ENCODE assay signal across 8 cellular contexts in the genomic region with DNA sequence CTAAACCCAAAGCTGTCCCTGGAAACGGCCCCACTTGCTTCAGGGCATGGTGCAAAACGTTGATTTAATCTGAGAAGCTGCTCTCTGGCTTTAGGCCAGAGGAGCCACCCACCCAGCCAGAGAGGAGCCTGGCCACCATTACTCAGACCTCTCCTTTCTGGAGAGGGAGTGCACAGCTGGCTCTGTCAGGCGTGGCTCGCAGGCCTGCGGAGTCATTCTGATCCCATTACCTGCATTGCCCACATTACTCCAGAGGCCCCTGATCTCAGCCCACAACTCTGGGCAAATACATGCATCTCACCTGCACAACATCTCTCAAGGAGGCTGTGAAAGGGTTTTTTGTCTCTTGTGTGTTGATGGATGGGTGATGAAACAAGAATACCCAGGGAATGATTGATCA.
A peak's percentile ranks its signal among the peaks of the same experiment; 100 is the strongest.
DNase-seq lines count a peak whose midpoint lies in the region; ATAC-seq lines count a peak whose summit lies in the region.

No MANE protein-coding gene starts in this region.

- H3K27ac ChIP-seq in SJSA1 (peak overlapping the region; percentile 82), neuronal stem cell (replicated peaks; ENCODE audit: low read length) (no peak overlapping the region)

- no peak overlapping the region for H3K4me3 ChIP-seq in SJSA1
- no peak overlapping the region for H3K4me3 ChIP-seq in neuronal stem cell (ENCODE audit: low read length in 2 of 2)

- H3K36me3 ChIP-seq in SJSA1: no peaks in the 10 kb centered on the region
- H3K36me3 ChIP-seq in neuronal stem cell (replicated peaks in 1 of 2; ENCODE audit: control insufficient read depth in 2 of 2, insufficient read depth in 2 of 2, low read length in 2 of 2): no peaks in the 10 kb centered on the region

- H2AFZ ChIP-seq in neuronal stem cell (ENCODE audit: low read length): peak overlapping the region; percentile 6

- no peak overlapping the region for H2AK5ac ChIP-seq in neuronal stem cell (ENCODE audit: low read depth, low read length)

- no peaks in the 10 kb centered on the region for H3K9me3 ChIP-seq in SJSA1 (replicated peaks)
- peaks cover 0 to 3% of the 10 kb centered on the region in 2 donors for H3K9me3 ChIP-seq in neuronal stem cell (replicated peaks in 1 of 2; ENCODE audit: control insufficient read depth in 2 of 2, insufficient read depth in 1 of 2, low read depth in 1 of 2, low read length in 2 of 2)

- H3K9ac ChIP-seq in neuronal stem cell (ENCODE audit: low read depth, low read length, poor library complexity): no peak overlapping the region

- peak overlapping the region; percentile 0 for H3K4ac ChIP-seq in neuronal stem cell (ENCODE audit: low read length)

- no peak overlapping the region for H2BK5ac ChIP-seq in neuronal stem cell (ENCODE audit: low read length)

- no peak overlapping the region for H2BK12ac ChIP-seq in neuronal stem cell (ENCODE audit: low read length)

- no peak overlapping the region for H3K4me2 ChIP-seq in neuronal stem cell (ENCODE audit: insufficient read depth, low read length, poor library complexity, severe bottlenecking)

- WGBS in neuronal stem cell (ENCODE audit: extremely low coverage in 2 of 2, insufficient read length in 2 of 2, insufficient replicate concordance in 1 of 2), 2 donors: no CpG with 5 or more reads among the region's 5 CpGs

- H2BK120ac ChIP-seq in neuronal stem cell (ENCODE audit: low read depth, low read length): no peak overlapping the region

- no peaks in the 10 kb centered on the region for H3K79me1 ChIP-seq in neuronal stem cell (ENCODE audit: low read depth, low read length)

- peak; percentile 92 for ATAC-seq in GM18502 (IDR thresholded peaks at IDR 0.05; ENCODE audit: poor library complexity, unreplicated experiment)
- ATAC-seq in HG02885 (IDR thresholded peaks at IDR 0.05; ENCODE audit: poor library complexity, unreplicated experiment): peak; percentile 77

- no peak overlapping the region for H3K23ac ChIP-seq in neuronal stem cell (ENCODE audit: low read depth, low read length, poor library complexity)

- H3K27me3 ChIP-seq in SJSA1 (replicated peaks) (no peaks in the 10 kb centered on the region), neuronal stem cell (ENCODE audit: control insufficient read depth in 3 of 3, insufficient read depth in 3 of 3, low read depth in 1 of 3, low read length in 3 of 3) (no peaks in the 10 kb centered on the region)

- H4K8ac ChIP-seq in neuronal stem cell (ENCODE audit: low read depth, low read length): no peak overlapping the region

- H4K91ac ChIP-seq in neuronal stem cell (ENCODE audit: low read depth, low read length, poor library complexity): no peak overlapping the region

- H2BK15ac ChIP-seq in neuronal stem cell (ENCODE audit: low read length): no peak overlapping the region

- peaks cover 32% of the 10 kb centered on the region for H3K4me1 ChIP-seq in SJSA1 (replicated peaks)
- H3K4me1 ChIP-seq in neuronal stem cell (ENCODE audit: control insufficient read depth in 2 of 2, insufficient read depth in 1 of 2, low read depth in 1 of 2, low read length in 2 of 2): peaks cover 0 to 3% of the 10 kb centered on the region in 2 donors

- peak overlapping the region; percentile 38 for H3K18ac ChIP-seq in neuronal stem cell (ENCODE audit: low read length)

- H3K14ac ChIP-seq in neuronal stem cell (ENCODE audit: low read length): no peak overlapping the region

- DNase-seq in SJSA1 (ENCODE audit: low read depth in 1 of 2, low spot score in 2 of 2) (peak; percentile 76 to 82), neuronal stem cell (ENCODE audit: low spot score) (no peak), DMS114 treated with DMSO at 0.1 percent for 48 hours (lab: John Stamatoyannopoulos, UW; ENCODE audit: unreplicated experiment) (no peak), UCSD-AML1 (lab: John Stamatoyannopoulos, UW; ENCODE audit: unreplicated experiment) (no peak), Ammon's horn (ENCODE audit: low spot score) (no peak), AML-193 (lab: John Stamatoyannopoulos, UW) (no peak)

Comparison
In these comparisons a context has a peak if more than half of its experiments do, and no peak if none do; other contexts are left out.
1. DNase-seq: peak in SJSA1 (2 of 2); none in neuronal stem cell (single experiment), DMS114 treated with DMSO at 0.1 percent for 48 hours (single experiment), UCSD-AML1 (single experiment), Ammon's horn (single experiment) and AML-193 (0 of 2).